22 cellular contexts compared by ENCODE assay signal in genomic region chr20:45630366-45630765, GRCh38. TPM values are rescaled to one million over a fixed set of nuclear protein-coding genes. Genes with fewer than 3 reads are reported as not detected.
DNase-seq lines count a peak whose midpoint lies in the region; ATAC-seq, FAIRE-seq and TF ChIP-seq lines count a peak whose summit lies in the region.
"Had no signal": no experiment of that assay in that cellular context is flagged by ENCODE, and none has a peak within 500 bp of the region (broad histone marks: within the 10 kb centered on the region; RNA-seq: fewer than 3 reads in every experiment).

No MANE protein-coding gene starts in this region.

- no peaks in the 10 kb centered on the region for H3K4me1 ChIP-seq in trophoblast cell (ENCODE audit: control insufficient read depth in 1 of 2, insufficient read depth in 2 of 2, low read length in 2 of 2)

- H4K91ac ChIP-seq in trophoblast cell (ENCODE audit: low read depth, low read length): no peak overlapping the region

- FAIRE-seq in bronchial epithelial cell (lab: Jason Lieb, UNC): no peak
- FAIRE-seq: D721Med, RCC 7860 had no signal

- H2BK5ac ChIP-seq in trophoblast cell (ENCODE audit: low read depth, low read length, poor library complexity): no peak overlapping the region

- ATAC-seq in esophagus mucosa: no peak

- H3K36me3 ChIP-seq in bronchial epithelial cell (ENCODE audit: control insufficient read depth, insufficient read depth, low read length) (no peaks in the 10 kb centered on the region), trophoblast cell (ENCODE audit: control insufficient read depth in 1 of 2, insufficient read depth in 2 of 2, low read length in 2 of 2) (no peaks in the 10 kb centered on the region)

- no peak overlapping the region for H3K14ac ChIP-seq in trophoblast cell (ENCODE audit: low read length)

- no peak for TF ChIP-seq CTCF in bronchial epithelial cell (IDR thresholded peaks at IDR 0.05; ENCODE audit: insufficient read depth, low read length, severe bottlenecking)

- no peak overlapping the region for H3K18ac ChIP-seq in trophoblast cell (ENCODE audit: low read length)

- H3K4me2 ChIP-seq in trophoblast cell (ENCODE audit: low read length): no peak overlapping the region
- H3K4me2 ChIP-seq: KMS-11 had no signal

- H3K79me1 ChIP-seq in trophoblast cell (ENCODE audit: low read length): no peaks in the 10 kb centered on the region

- H4K12ac ChIP-seq in trophoblast cell (ENCODE audit: low read depth, low read length): no peak overlapping the region

- H3K4me3 ChIP-seq in bronchial epithelial cell (ENCODE audit: low read depth, low read length) (no peak overlapping the region), trophoblast cell (ENCODE audit: low read depth, low read length) (no peak overlapping the region)
- H3K4me3 ChIP-seq: SK-N-MC had no signal

- H3K79me2 ChIP-seq in trophoblast cell (ENCODE audit: control insufficient read depth, insufficient read depth, low read length, poor library complexity): no peaks in the 10 kb centered on the region

- peaks cover 2% of the 10 kb centered on the region for H3K9me3 ChIP-seq in trophoblast cell (ENCODE audit: insufficient read depth, low read depth, low read length)

- no peak overlapping the region for H2BK120ac ChIP-seq in trophoblast cell (ENCODE audit: insufficient read depth, low read length, poor library complexity)

- no peak overlapping the region for H2AK5ac ChIP-seq in trophoblast cell (ENCODE audit: low read length)

- no peak overlapping the region for H4K8ac ChIP-seq in trophoblast cell (ENCODE audit: low read depth, low read length)

- peak; percentile 25 for DNase-seq in EL
- peak; percentile 24 for DNase-seq in HT1080 (ENCODE audit: low read depth)
- DNase-seq in bronchial epithelial cell (ENCODE audit: low read depth): peak; percentile 8
- DNase-seq in trophoblast cell: peak; percentile 7 to 59
- no peak for DNase-seq in NCI-H187 (lab: John Stamatoyannopoulos, UW)
- no peak for DNase-seq in RPMI8226
- DNase-seq: AML-193, HCEC 1CT, NCI-H1417, NCI-H187 treated with DMSO at 0.1 percent for 48 hours, NCI-H2227 treated with DMSO at 0.1 percent for 48 hours, NCI-H510A treated with DMSO at 0.1 percent for 48 hours, NCI-H774, SHP77 had no signal

- no peak overlapping the region for H2BK12ac ChIP-seq in trophoblast cell (ENCODE audit: low read length)

- no peak overlapping the region for H3K27ac ChIP-seq in trophoblast cell (ENCODE audit: low read depth, low read length)
- H3K27ac ChIP-seq: C4-2B, KMS-11, SK-N-MC had no signal

- H3K9ac ChIP-seq in trophoblast cell (ENCODE audit: low read length): no peak overlapping the region
- H3K9ac ChIP-seq: KMS-11 had no signal

- H3K27me3 ChIP-seq in bronchial epithelial cell (ENCODE audit: control insufficient read depth, insufficient read depth, low read length) (peaks cover 1% of the 10 kb centered on the region), trophoblast cell (ENCODE audit: insufficient read depth, low read length) (no peaks in the 10 kb centered on the region)

- H3K23ac ChIP-seq in trophoblast cell (ENCODE audit: low read length): no peak overlapping the region

- H2AFZ ChIP-seq in trophoblast cell (ENCODE audit: insufficient read depth, low read length, poor library complexity): no peak overlapping the region

- no peak overlapping the region for H3K4ac ChIP-seq in trophoblast cell (ENCODE audit: low read depth, low read length)

RNA-seq across cellular contexts. Expression of gene WFDC9, which starts 0.7 kb away (rescaled TPM):
- not detected in 2 replicates for total RNA-seq in HT1080 (2014; rRNA removed; shearing (Covaris generic))
- polyA plus RNA-seq in HT1080 (2015; cell fraction: cytosol; rRNA removed): not detected in 2 replicates
- not detected in 2 replicates for polyA plus RNA-seq in HT1080 (2015; cell fraction: nucleus; rRNA removed)
- not detected in 2 replicates for total RNA-seq in bronchial epithelial cell
- polyA plus RNA-seq in trophoblast cell (2013): not detected in 2 replicates
- not detected for total RNA-seq in esophagus mucosa
- total RNA-seq: G401, OCI-LY7 had no signal

RNA-seq across cellular contexts. Expression of gene WFDC10A, which starts 0.8 kb away (rescaled TPM):
- not detected in 2 replicates for total RNA-seq in HT1080 (2014; rRNA removed; shearing (Covaris generic))
- polyA plus RNA-seq in HT1080 (2015; cell fraction: cytosol; rRNA removed): not detected in 2 replicates
- polyA plus RNA-seq in HT1080 (2015; cell fraction: nucleus; rRNA removed): not detected in 2 replicates
- total RNA-seq in bronchial epithelial cell (not detected in 2 replicates), esophagus mucosa (not detected)
- not detected in 2 replicates for polyA plus RNA-seq in trophoblast cell (2013)
- total RNA-seq: G401, OCI-LY7 had no signal

RNA-seq across cellular contexts. Expression of gene WFDC11, which starts 39.7 kb away (rescaled TPM):
- total RNA-seq in HT1080 (2014; rRNA removed; shearing (Covaris generic)): not detected in 2 replicates
- polyA plus RNA-seq in HT1080 (2015; cell fraction: cytosol; rRNA removed): not detected in 2 replicates
- polyA plus RNA-seq in HT1080 (2015; cell fraction: nucleus; rRNA removed): not detected in 2 replicates
- not detected in 2 replicates for total RNA-seq in bronchial epithelial cell
- polyA plus RNA-seq in trophoblast cell (2013): not detected in 2 replicates
- not detected for total RNA-seq in esophagus mucosa
- total RNA-seq: G401, OCI-LY7 had no signal

RNA-seq across cellular contexts. Expression of gene WFDC8, which starts 51.3 kb away (rescaled TPM):
- total RNA-seq in HT1080 (2014; rRNA removed; shearing (Covaris generic)): not detected in 2 replicates
- not detected in 2 replicates for polyA plus RNA-seq in HT1080 (2015; cell fraction: cytosol; rRNA removed)
- not detected in 2 replicates for polyA plus RNA-seq in HT1080 (2015; cell fraction: nucleus; rRNA removed)
- total RNA-seq in bronchial epithelial cell (not detected in 2 replicates), esophagus mucosa (not detected)
- not detected in 2 replicates for polyA plus RNA-seq in trophoblast cell (2013)
- total RNA-seq: G401, OCI-LY7 had no signal

Comparison
In these comparisons a context has a peak if more than half of its experiments do, and no peak if none do; other contexts are left out.
1. DNase-seq: peak in EL (single experiment), HT1080 (single experiment), bronchial epithelial cell (single experiment) and trophoblast cell (2 of 2); none in NCI-H187 (0 of 2) and RPMI8226 (single experiment).